9 cellular contexts compared by ENCODE assay signal in genomic region chr5:132771559-132771998, GRCh38. TPM values are rescaled to one million over a fixed set of nuclear protein-coding genes. Genes with fewer than 3 reads are reported as not detected.
A peak's percentile ranks its signal among the peaks of the same experiment; 100 is the strongest.
DNase-seq lines count a peak whose midpoint lies in the region; ATAC-seq and TF ChIP-seq lines count a peak whose summit lies in the region.
"Had no signal": no experiment of that assay in that cellular context is flagged by ENCODE, and none has a peak within 500 bp of the region (broad histone marks: within the 10 kb centered on the region; RNA-seq: fewer than 3 reads in every experiment).

No MANE protein-coding gene starts in this region.

- no peaks in the 10 kb centered on the region for H3K9me3 Mint-ChIP-seq in GM23338

- H3K9me3 ChIP-seq in smooth muscle cell (replicated peaks; ENCODE audit: low read depth): no peaks in the 10 kb centered on the region

- no peaks in the 10 kb centered on the region; the same call in 2 of the 3 replicates for H3K36me3 Mint-ChIP-seq in GM23338 (ENCODE audit: low read depth)

- TF ChIP-seq CTCF in GM23338 (conservative IDR thresholded peaks at IDR 0.05; ENCODE audit: low read depth in 2 of 2) (no peak), smooth muscle cell (IDR thresholded peaks at IDR 0.05; ENCODE audit: borderline replicate concordance, insufficient read depth, poor library complexity, severe bottlenecking) (no peak)

- peaks cover 4% of the 10 kb centered on the region; the same call in 1 of the 2 replicates for H3K79me2 ChIP-seq in GM23338 (replicated peaks; ENCODE audit: insufficient read depth)
- peaks cover 88% of the 10 kb centered on the region for H3K79me2 ChIP-seq in smooth muscle cell (ENCODE audit: low read depth)

- H3K36me3 ChIP-seq in GM23338 (ENCODE audit: insufficient read depth): no peaks in the 10 kb centered on the region
- no peaks in the 10 kb centered on the region for H3K36me3 ChIP-seq in smooth muscle cell (ENCODE audit: low read depth)

- H3K4me3 ChIP-seq in GM23338: no peak overlapping the region
- H3K4me3 ChIP-seq in smooth muscle cell: no peak overlapping the region

- H3K9ac ChIP-seq in smooth muscle cell (ENCODE audit: low read depth): no peak overlapping the region

- no peak overlapping the region for H2AFZ ChIP-seq in GM23338
- no peak overlapping the region for H2AFZ ChIP-seq in smooth muscle cell (ENCODE audit: low read depth)

- no peak overlapping the region for H3K4me3 Mint-ChIP-seq in GM23338

- DNase-seq in GM23338 (ENCODE audit: low spot score) (peak; percentile 84), cerebellar cortex (ENCODE audit: low spot score) (peak; percentile 46), iPS DF 19.7 (ENCODE audit: low read depth, low spot score) (peak; percentile 60), smooth muscle cell (lab: John Stamatoyannopoulos, UW; ENCODE audit: unreplicated experiment) (no peak), SIG-M5 (lab: John Stamatoyannopoulos, UW) (no peak), T1000 (lab: John Stamatoyannopoulos, UW) (no peak), NCI-H1417 (lab: John Stamatoyannopoulos, UW) (no peak), foreskin melanocyte (no peak)

- no peak overlapping the region for H3K27ac Mint-ChIP-seq in GM23338

- H3K27me3 Mint-ChIP-seq in GM23338 (ENCODE audit: insufficient read depth, low read depth, poor library complexity): peaks cover 25% of the 10 kb centered on the region

- peaks cover 2% of the 10 kb centered on the region; the same call in 1 of the 2 replicates for H3K9me2 ChIP-seq in GM23338 (ENCODE audit: insufficient read depth)

- H3K4me2 ChIP-seq in GM23338: no peak overlapping the region
- peak overlapping the region; percentile 54 for H3K4me2 ChIP-seq in smooth muscle cell

- H3K27me3 ChIP-seq in GM23338 (ENCODE audit: insufficient read depth): peaks cover 15% of the 10 kb centered on the region
- H3K27me3 ChIP-seq in smooth muscle cell (ENCODE audit: low read depth): no peaks in the 10 kb centered on the region

- ATAC-seq in GM23338: peak; percentile 64

- H3F3A ChIP-seq in GM23338 (replicated peaks; ENCODE audit: low read depth): no peaks in the 10 kb centered on the region
- H3F3A ChIP-seq in smooth muscle cell (ENCODE audit: low read depth): no peaks in the 10 kb centered on the region

- WGBS in smooth muscle cell (ENCODE audit: low lambda C conversion rate): 19% methylated on average over 8 of the region's 8 CpGs

- H3K4me1 ChIP-seq in GM23338 (ENCODE audit: insufficient read depth) (peaks cover 17% of the 10 kb centered on the region; the same call in 1 of the 2 replicates), smooth muscle cell (ENCODE audit: low read depth) (peaks cover 19% of the 10 kb centered on the region)

- H4K20me1 ChIP-seq in GM23338 (replicated peaks; ENCODE audit: insufficient read depth) (0 out of 2 replicates have a peak, but pooled peaks cover 4% of the 10 kb centered on the region), smooth muscle cell (ENCODE audit: low read depth) (peaks cover 88% of the 10 kb centered on the region)

- 0 out of 2 replicates have a peak overlapping the region, but pooled peaks have one; percentile 53 for H3K27ac ChIP-seq in GM23338 (ENCODE audit: low read depth)
- peak overlapping the region; percentile 38 for H3K27ac ChIP-seq in smooth muscle cell (ENCODE audit: low read depth)
- H3K27ac ChIP-seq: RWPE1 had no signal

- peaks cover 26% of the 10 kb centered on the region for H3K4me1 Mint-ChIP-seq in GM23338

TF ChIP-seq in GM23338, 12 proteins besides CTCF, POLR2A, EP300 and RAD21 (continues in another document):
- TF ChIP-seq, protein P1, sequence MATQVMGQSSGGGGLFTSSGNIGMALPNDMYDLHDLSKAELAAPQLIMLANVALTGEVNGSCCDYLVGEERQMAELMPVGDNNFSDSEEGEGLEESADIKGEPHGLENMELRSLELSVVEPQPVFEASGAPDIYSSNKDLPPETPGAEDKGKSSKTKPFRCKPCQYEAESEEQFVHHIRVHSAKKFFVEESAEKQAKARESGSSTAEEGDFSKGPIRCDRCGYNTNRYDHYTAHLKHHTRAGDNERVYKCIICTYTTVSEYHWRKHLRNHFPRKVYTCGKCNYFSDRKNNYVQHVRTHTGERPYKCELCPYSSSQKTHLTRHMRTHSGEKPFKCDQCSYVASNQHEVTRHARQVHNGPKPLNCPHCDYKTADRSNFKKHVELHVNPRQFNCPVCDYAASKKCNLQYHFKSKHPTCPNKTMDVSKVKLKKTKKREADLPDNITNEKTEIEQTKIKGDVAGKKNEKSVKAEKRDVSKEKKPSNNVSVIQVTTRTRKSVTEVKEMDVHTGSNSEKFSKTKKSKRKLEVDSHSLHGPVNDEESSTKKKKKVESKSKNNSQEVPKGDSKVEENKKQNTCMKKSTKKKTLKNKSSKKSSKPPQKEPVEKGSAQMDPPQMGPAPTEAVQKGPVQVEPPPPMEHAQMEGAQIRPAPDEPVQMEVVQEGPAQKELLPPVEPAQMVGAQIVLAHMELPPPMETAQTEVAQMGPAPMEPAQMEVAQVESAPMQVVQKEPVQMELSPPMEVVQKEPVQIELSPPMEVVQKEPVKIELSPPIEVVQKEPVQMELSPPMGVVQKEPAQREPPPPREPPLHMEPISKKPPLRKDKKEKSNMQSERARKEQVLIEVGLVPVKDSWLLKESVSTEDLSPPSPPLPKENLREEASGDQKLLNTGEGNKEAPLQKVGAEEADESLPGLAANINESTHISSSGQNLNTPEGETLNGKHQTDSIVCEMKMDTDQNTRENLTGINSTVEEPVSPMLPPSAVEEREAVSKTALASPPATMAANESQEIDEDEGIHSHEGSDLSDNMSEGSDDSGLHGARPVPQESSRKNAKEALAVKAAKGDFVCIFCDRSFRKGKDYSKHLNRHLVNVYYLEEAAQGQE (IDR thresholded peaks at IDR 0.05; ENCODE audit: unreplicated experiment): no peak
- TF ChIP-seq EZH2 (IDR thresholded peaks at IDR 0.05; ENCODE audit: low read depth, unreplicated experiment) (no peak), STAT1 (IDR thresholded peaks at IDR 0.05; ENCODE audit: unreplicated experiment) (no peak), ZNF114 (CRISPR knock-in tag; IDR thresholded peaks at IDR 0.05) (no peak), EZH2phosphoT487 (IDR thresholded peaks at IDR 0.05; ENCODE audit: unreplicated experiment) (no peak), NANOG (IDR thresholded peaks at IDR 0.05; ENCODE audit: borderline replicate concordance) (no peak), POLR2AphosphoS5 (IDR thresholded peaks at IDR 0.05; ENCODE audit: low read depth) (no peak), CREB1 (CRISPR knock-in tag; IDR thresholded peaks at IDR 0.05; ENCODE audit: low read depth) (no peak), JUNB (IDR thresholded peaks at IDR 0.05; ENCODE audit: unreplicated experiment) (no peak)
- TF ChIP-seq, protein P2, sequence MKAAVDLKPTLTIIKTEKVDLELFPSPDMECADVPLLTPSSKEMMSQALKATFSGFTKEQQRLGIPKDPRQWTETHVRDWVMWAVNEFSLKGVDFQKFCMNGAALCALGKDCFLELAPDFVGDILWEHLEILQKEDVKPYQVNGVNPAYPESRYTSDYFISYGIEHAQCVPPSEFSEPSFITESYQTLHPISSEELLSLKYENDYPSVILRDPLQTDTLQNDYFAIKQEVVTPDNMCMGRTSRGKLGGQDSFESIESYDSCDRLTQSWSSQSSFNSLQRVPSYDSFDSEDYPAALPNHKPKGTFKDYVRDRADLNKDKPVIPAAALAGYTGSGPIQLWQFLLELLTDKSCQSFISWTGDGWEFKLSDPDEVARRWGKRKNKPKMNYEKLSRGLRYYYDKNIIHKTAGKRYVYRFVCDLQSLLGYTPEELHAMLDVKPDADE (IDR thresholded peaks at IDR 0.05): no peak

RNA-seq across cellular contexts. Expression of gene SEPTIN8, which starts 5.5 kb away (rescaled TPM):
- total RNA-seq in GM23338 (2014; rRNA removed; shearing (Covaris generic)): 37.2 and 45.0 TPM in 2 replicates
- polyA plus RNA-seq in GM23338 (2016; fragmentation: Nextera tagmentation; extraction: Ambion mirVana): 8.7 and 8.8 TPM in 2 replicates
- total RNA-seq in smooth muscle cell: 68.1 and 71.5 TPM in 2 replicates
- 26.3 and 27.6 TPM in 2 replicates for polyA plus RNA-seq in smooth muscle cell

RNA-seq across cellular contexts. Expression of gene CCNI2, which starts 24.4 kb away (rescaled TPM):
- total RNA-seq in GM23338 (2014; rRNA removed; shearing (Covaris generic)): 0.74 and 2.5 TPM in 2 replicates
- polyA plus RNA-seq in GM23338 (2016; fragmentation: Nextera tagmentation; extraction: Ambion mirVana) (0.55 and 1.1 TPM in 2 replicates), smooth muscle cell (0.41 and 1.7 TPM in 2 replicates)
- total RNA-seq in smooth muscle cell: 0.36 and 0.81 TPM in 2 replicates

RNA-seq across cellular contexts. Expression of gene KIF3A, which starts 34.2 kb away (rescaled TPM):
- 10.5 and 11.2 TPM in 2 replicates for total RNA-seq in GM23338 (2014; rRNA removed; shearing (Covaris generic))
- polyA plus RNA-seq in GM23338 (2016; fragmentation: Nextera tagmentation; extraction: Ambion mirVana): 15.4 and 19.7 TPM in 2 replicates
- 16.0 and 21.4 TPM in 2 replicates for total RNA-seq in smooth muscle cell
- 12.6 and 18.4 TPM in 2 replicates for polyA plus RNA-seq in smooth muscle cell

RNA-seq across cellular contexts. Expression of gene SOWAHA, which starts 41.5 kb away (rescaled TPM):
- total RNA-seq in GM23338 (2014; rRNA removed; shearing (Covaris generic)): 0.52 and 0.93 TPM in 2 replicates
- 0.18 TPM in 1 of 2 replicates, not detected in the other for polyA plus RNA-seq in GM23338 (2016; fragmentation: Nextera tagmentation; extraction: Ambion mirVana)
- total RNA-seq in smooth muscle cell: 1.5 and 2.2 TPM in 2 replicates
- 0.43 and 0.71 TPM in 2 replicates for polyA plus RNA-seq in smooth muscle cell

RNA-seq across cellular contexts. Expression of gene SHROOM1, which starts 58.9 kb away (rescaled TPM):
- total RNA-seq in GM23338 (2014; rRNA removed; shearing (Covaris generic)): 4.3 and 5.4 TPM in 2 replicates
- polyA plus RNA-seq in GM23338 (2016; fragmentation: Nextera tagmentation; extraction: Ambion mirVana) (2.5 and 2.6 TPM in 2 replicates), smooth muscle cell (5.9 and 10.2 TPM in 2 replicates)
- total RNA-seq in smooth muscle cell: 3.0 and 12.0 TPM in 2 replicates

Comparison
In these comparisons a context has a peak if more than half of its experiments do, and no peak if none do; other contexts are left out.
1. DNase-seq: peak in GM23338 (single experiment), cerebellar cortex (single experiment) and iPS DF 19.7 (single experiment); none in smooth muscle cell (single experiment), SIG-M5 (single experiment), T1000 (single experiment), NCI-H1417 (0 of 3) and foreskin melanocyte (single experiment).